In genomic region chr17:55587608-55588139, GRCh38 we compare ENCODE assay signal across 14 cellular contexts.
DNase-seq lines count a peak whose midpoint lies in the region; ATAC-seq, FAIRE-seq and TF ChIP-seq lines count a peak whose summit lies in the region.
"Had no signal": no experiment of that assay in that cellular context is flagged by ENCODE, and none has a peak within 500 bp of the region (broad histone marks: within the 10 kb centered on the region; RNA-seq: fewer than 3 reads in every experiment).

No MANE protein-coding gene starts in this region.

- no peak overlapping the region for H2BK5ac ChIP-seq in H1 (ENCODE audit: low read depth, low read length)

- peaks cover 50% of the 10 kb centered on the region for H3K4me1 ChIP-seq in GM23248 (ENCODE audit: insufficient read depth)
- no peaks in the 10 kb centered on the region for H3K4me1 ChIP-seq in H1 (replicated peaks in 1 of 4; ENCODE audit: control insufficient read depth in 3 of 4, insufficient read depth in 4 of 4, low read length in 3 of 4)
- peaks cover 12% of the 10 kb centered on the region for H3K4me1 ChIP-seq in hepatocyte (ENCODE audit: insufficient read depth)
- peaks cover 0 to 10% (median 8%) of the 10 kb centered on the region in 3 donors for H3K4me1 ChIP-seq in skeletal muscle tissue (ENCODE audit: control insufficient read depth in 3 of 3, insufficient read depth in 3 of 3, low read length in 3 of 3)

- H3K36me3 ChIP-seq in GM23248 (ENCODE audit: low read depth) (no peaks in the 10 kb centered on the region), H1 (ENCODE audit: control insufficient read depth in 2 of 4, insufficient read depth in 4 of 4, low read length in 3 of 4) (no peaks in the 10 kb centered on the region), hepatocyte (replicated peaks; ENCODE audit: insufficient read depth, low read depth) (no peaks in the 10 kb centered on the region), skeletal muscle tissue (ENCODE audit: control insufficient read depth in 3 of 3, insufficient read depth in 3 of 3, low read length in 3 of 3) (no peaks in the 10 kb centered on the region)

- TF ChIP-seq POLR2A in H1 (IDR thresholded peaks at IDR 0.05; ENCODE audit: control extremely low read depth in 1 of 2, low read depth in 2 of 2, low read length in 2 of 2) = no peak

- H3K27me3 ChIP-seq in GM23248 (replicated peaks; ENCODE audit: insufficient read depth) = no peaks in the 10 kb centered on the region
- H3K27me3 ChIP-seq in H1 (replicated peaks in 1 of 4; ENCODE audit: control insufficient read depth in 3 of 4, extremely low read depth in 1 of 4, insufficient read depth in 3 of 4, low read length in 3 of 4) = no peaks in the 10 kb centered on the region
- no peaks in the 10 kb centered on the region for H3K27me3 ChIP-seq in hepatocyte
- H3K27me3 ChIP-seq in skeletal muscle tissue (ENCODE audit: control insufficient read depth in 3 of 3, insufficient read depth in 3 of 3, low read length in 3 of 3) = no peaks in the 10 kb centered on the region

- no peaks in the 10 kb centered on the region for H3K9me3 ChIP-seq in GM23248 (ENCODE audit: low read depth)
- no peaks in the 10 kb centered on the region for H3K9me3 ChIP-seq in H1 (ENCODE audit: insufficient read depth in 2 of 2, low read depth in 1 of 2, low read length in 1 of 2)
- no peaks in the 10 kb centered on the region for H3K9me3 ChIP-seq in hepatocyte (ENCODE audit: low read depth)
- no peaks in the 10 kb centered on the region for H3K9me3 ChIP-seq in skeletal muscle tissue (ENCODE audit: control insufficient read depth in 3 of 3, low read length in 3 of 3)
- no peaks in the 10 kb centered on the region for H3K9me3 ChIP-seq in T-helper 17 cell (ENCODE audit: control insufficient read depth, low read length, poor library complexity, severe bottlenecking)

- H3K27ac ChIP-seq in GM23248 = peak overlapping the region; percentile 26; the same call in 1 of the 2 replicates
- H3K27ac ChIP-seq in H1 (ENCODE audit: low read depth, low read length) = no peak overlapping the region
- H3K27ac ChIP-seq in hepatocyte = peak overlapping the region; percentile 87
- H3K27ac ChIP-seq in skeletal muscle tissue (ENCODE audit: low read depth, low read length) = peak overlapping the region; percentile 31
- H3K27ac ChIP-seq: VCaP had no signal

- no peak overlapping the region for H3K23ac ChIP-seq in H1 (ENCODE audit: insufficient read length)

- in situ Hi-C loops in GM23248 (cut with MboI) = no loop called here

- no peak for TF ChIP-seq EP300 in H1 (IDR thresholded peaks at IDR 0.05; ENCODE audit: borderline replicate concordance in 1 of 2, low read depth in 2 of 2, low read length in 2 of 2)

- H3K4me3 ChIP-seq in GM23248 (no peak overlapping the region), H1 (ENCODE audit: extremely low read depth in 1 of 4, insufficient read depth in 2 of 4, low read depth in 3 of 4, low read length in 4 of 4) (no peak overlapping the region), hepatocyte (no peak overlapping the region), skeletal muscle tissue (ENCODE audit: low read length in 3 of 3) (no peak overlapping the region)

- no peak overlapping the region for H2BK12ac ChIP-seq in H1 (ENCODE audit: low read depth, low read length)

- H3K9ac ChIP-seq in GM23248 (no peak overlapping the region), H1 (replicated peaks in 1 of 4; ENCODE audit: extremely low read depth in 1 of 4, low read depth in 3 of 4, low read length in 3 of 4) (no peak overlapping the region), skeletal muscle tissue (ENCODE audit: low read depth in 1 of 3, low read length in 3 of 3) (no peak overlapping the region)

- no peaks in the 10 kb centered on the region for H3K79me2 ChIP-seq in GM23248 (ENCODE audit: insufficient read depth)
- H3K79me2 ChIP-seq in H1 (ENCODE audit: control insufficient read depth in 1 of 2, insufficient read depth in 2 of 2, low read length in 2 of 2) = no peaks in the 10 kb centered on the region
- no peaks in the 10 kb centered on the region for H3K79me2 ChIP-seq in hepatocyte

- ATAC-seq in T-helper 17 cell = no peak
- no peak for ATAC-seq in HG03159 (IDR thresholded peaks at IDR 0.05; ENCODE audit: unreplicated experiment)
- no peak for ATAC-seq in activated T-helper 17 cell treated with anti-CD3 and anti-CD28 coated beads, Interleukin-2, amount 50 U/mL, for 72 hours (replicated peaks)
- ATAC-seq in GM21423 (IDR thresholded peaks at IDR 0.05; ENCODE audit: unreplicated experiment) = no peak

- H3F3A ChIP-seq in GM23248 (ENCODE audit: insufficient read depth) = peaks cover 27% of the 10 kb centered on the region

- DNase-seq in GM23248 = peak; percentile 64
- no peak for DNase-seq in H1 (ENCODE audit: low read depth in 1 of 2, low spot score in 2 of 2)
- DNase-seq in hepatocyte (ENCODE audit: low spot score) = peak; percentile 68
- no peak for DNase-seq in T-helper 17 cell
- DNase-seq: cortex of kidney, NCI-H2029 had no signal

- H2BK20ac ChIP-seq in H1 (ENCODE audit: low read length) = no peak overlapping the region

- CTCF ChIA-PET in H1 (lab: Charles Lee; ENCODE audit: partially characterized antibody) = interaction anchor here (0.9 to 1.1 kb wide), 2 partner anchors 14 to 132 kb away, joined by 3 to 4 read pairs; no protein-coding TSS in a partner anchor

- H4K20me1 ChIP-seq in GM23248 (ENCODE audit: insufficient read depth) (no peaks in the 10 kb centered on the region), H1 (replicated peaks in 1 of 2; ENCODE audit: control insufficient read depth in 1 of 2, insufficient read depth in 2 of 2, low read length in 2 of 2) (no peaks in the 10 kb centered on the region), hepatocyte (ENCODE audit: insufficient read depth, poor library complexity, severe bottlenecking) (no peaks in the 10 kb centered on the region)

- WGBS in GM23248 (ENCODE audit: low coverage in 1 of 2, low lambda C conversion rate in 2 of 2, missing lambda C conversion rate in 2 of 2), 2 experiments = 15 to 16% methylated on average over 9 of the region's 9 CpGs
- 95% methylated on average over 8 of the region's 9 CpGs; no CpG with 5 or more reads in 1 of the 2 experiments for WGBS in H1 (ENCODE audit: extremely low coverage in 1 of 2, insufficient coverage in 1 of 2, insufficient read length in 1 of 2, insufficient replicate concordance in 2 of 2, low coverage in 1 of 2, low lambda C conversion rate in 2 of 2, missing lambda C conversion rate in 1 of 2), 2 experiments
- WGBS in hepatocyte (ENCODE audit: low lambda C conversion rate, missing lambda C conversion rate) = 52% methylated on average over 9 of the region's 9 CpGs

- POLR2A ChIA-PET in H1 (lab: Charles Lee; ENCODE audit: partially characterized antibody) = no interaction called here

- H3K4ac ChIP-seq in H1 (replicated peaks; ENCODE audit: insufficient read length, low read depth, low read length) = no peak overlapping the region

- FAIRE-seq in H1 (lab: Jason Lieb, UNC) = no peak
- FAIRE-seq: frontal cortex, keratinocyte had no signal

- H2AFZ ChIP-seq in GM23248 = peak overlapping the region; percentile 45
- H2AFZ ChIP-seq in H1 (ENCODE audit: low read length) = 0 out of 2 replicates have a peak overlapping the region, but pooled peaks have one; percentile 40
- no peak overlapping the region for H2AFZ ChIP-seq in hepatocyte

- H4K5ac ChIP-seq in H1 (ENCODE audit: insufficient read length, low read depth, low read length) = no peak overlapping the region

- H3K4me3 Mint-ChIP-seq in T-helper 17 cell = no peak overlapping the region
- no peak overlapping the region for H3K4me3 Mint-ChIP-seq in activated T-helper 17 cell treated with anti-CD3 and anti-CD28 coated beads, Interleukin-2, amount 50 U/mL, for 72 hours
- H3K4me3 Mint-ChIP-seq: activated naive CD8-positive, alpha-beta T cell had no signal

- no peak overlapping the region for H2BK15ac ChIP-seq in H1 (ENCODE audit: low read length)

- no peak overlapping the region for H4K91ac ChIP-seq in H1 (replicated peaks; ENCODE audit: insufficient read length, low read length)

- no peak for TF ChIP-seq CTCF in H1 (IDR thresholded peaks at IDR 0.05; ENCODE audit: control extremely low read depth in 1 of 3, insufficient read depth in 1 of 3, low read depth in 1 of 3, low read length in 3 of 3)
- no peak for TF ChIP-seq CTCF in hepatocyte (IDR thresholded peaks at IDR 0.05; ENCODE audit: poor library complexity)

- H3K9me2 ChIP-seq in GM23248 (ENCODE audit: insufficient read depth) (no peaks in the 10 kb centered on the region), hepatocyte (replicated peaks; ENCODE audit: insufficient read depth) (no peaks in the 10 kb centered on the region)

- TF ChIP-seq RAD21 in H1 (IDR thresholded peaks at IDR 0.05 in 1 of 2, conservative IDR thresholded peaks at IDR 0.05 in 1 of 2; ENCODE audit: low read depth in 2 of 2, low read length in 2 of 2) = no peak

- no peak overlapping the region for H3K56ac ChIP-seq in H1 (replicated peaks; ENCODE audit: insufficient read length, low read depth, low read length)

- H2BK120ac ChIP-seq in H1 (replicated peaks; ENCODE audit: low read depth, low read length) = no peak overlapping the region

- H2AK5ac ChIP-seq in H1 (ENCODE audit: low read depth, low read length) = no peak overlapping the region

- H3K27me3 Mint-ChIP-seq in T-helper 17 cell = no peaks in the 10 kb centered on the region
- H3K27me3 Mint-ChIP-seq in activated T-helper 17 cell treated with anti-CD3 and anti-CD28 coated beads, Interleukin-2, amount 50 U/mL, for 72 hours = no peaks in the 10 kb centered on the region

- no peak overlapping the region for H3K27ac Mint-ChIP-seq in T-helper 17 cell
- no peak overlapping the region for H3K27ac Mint-ChIP-seq in activated T-helper 17 cell treated with anti-CD3 and anti-CD28 coated beads, Interleukin-2, amount 50 U/mL, for 72 hours
- H3K27ac Mint-ChIP-seq: activated naive CD8-positive, alpha-beta T cell had no signal

- no peak overlapping the region for H4K8ac ChIP-seq in H1 (ENCODE audit: extremely low read depth, insufficient read depth, low read length)

- H3K18ac ChIP-seq in H1 (ENCODE audit: extremely low read depth, low read length) = no peak overlapping the region

- H3K79me1 ChIP-seq in H1 (ENCODE audit: low read depth, low read length) = no peaks in the 10 kb centered on the region

- H3K36me3 Mint-ChIP-seq in T-helper 17 cell (ENCODE audit: low read depth) = no peaks in the 10 kb centered on the region
- H3K36me3 Mint-ChIP-seq in activated T-helper 17 cell treated with anti-CD3 and anti-CD28 coated beads, Interleukin-2, amount 50 U/mL, for 72 hours (ENCODE audit: low read depth) = no peaks in the 10 kb centered on the region
- H3K36me3 Mint-ChIP-seq: activated naive CD8-positive, alpha-beta T cell had no signal

- H3K23me2 ChIP-seq in H1 (ENCODE audit: low read depth, low read length) = no peaks in the 10 kb centered on the region

- H3K4me2 ChIP-seq in GM23248 (ENCODE audit: unreplicated experiment) (peak overlapping the region; percentile 50), H1 (ENCODE audit: insufficient read depth in 1 of 2, low read depth in 2 of 2, low read length in 2 of 2) (no peak overlapping the region), hepatocyte (peak overlapping the region; percentile 38)

- no peak overlapping the region for H3K14ac ChIP-seq in H1 (ENCODE audit: insufficient read length)

- H3K4me1 Mint-ChIP-seq in T-helper 17 cell = peaks cover 13% of the 10 kb centered on the region
- peaks cover 18% of the 10 kb centered on the region for H3K4me1 Mint-ChIP-seq in activated T-helper 17 cell treated with anti-CD3 and anti-CD28 coated beads, Interleukin-2, amount 50 U/mL, for 72 hours

- peaks cover 4% of the 10 kb centered on the region for H3K9me3 Mint-ChIP-seq in activated T-helper 17 cell treated with anti-CD3 and anti-CD28 coated beads, Interleukin-2, amount 50 U/mL, for 72 hours

Comparison
In these comparisons a context has a peak if more than half of its experiments do, and no peak if none do; other contexts are left out.
1. DNase-seq: peak in GM23248 (single experiment) and hepatocyte (single experiment); none in H1 (0 of 2) and T-helper 17 cell (0 of 3).
2. H3K4me2 ChIP-seq: peak in GM23248 (single experiment) and hepatocyte (single experiment); none in H1 (0 of 2).